Comparison of ENCODE assay signal across 17 cellular contexts in genomic region chr3:65024148-65024547, GRCh38.
"Had no signal": no experiment of that assay in that cellular context is flagged by ENCODE, and none has a peak within 500 bp of the region (broad histone marks: within the 10 kb centered on the region; RNA-seq: fewer than 3 reads in every experiment).

No MANE protein-coding gene starts in this region.

- H3K4me3 Mint-ChIP-seq: dendritic cell treated with granulocyte-macrophage colony-stimulating factor and Interleukin-4, amounts not matched to agents 40 ng/mL and 50 ng/mL, for 4 days; stimulated activated naive CD8-positive, alpha-beta T cell treated with anti-CD3 and anti-CD28 coated beads, Interleukin-15, amount 100 ng/mL, for 72 hours had no signal

- H3K27ac ChIP-seq: adrenal gland, cardiac muscle cell, left lung, skin epidermis, upper lobe of left lung had no signal

- H3K36me3 ChIP-seq: adrenal gland, cardiac muscle cell, left lung, upper lobe of left lung had no signal

- H3K27ac Mint-ChIP-seq: activated naive CD4-positive, alpha-beta T cell treated with anti-CD3 and anti-CD28 coated beads, Interleukin-2, amount 50 U/mL, for 72 hours; dendritic cell treated with granulocyte-macrophage colony-stimulating factor and Interleukin-4, amounts not matched to agents 40 ng/mL and 50 ng/mL, for 4 days; progenitor cell of endocrine pancreas; stimulated activated naive CD8-positive, alpha-beta T cell treated with anti-CD3 and anti-CD28 coated beads, Interleukin-15, amount 100 ng/mL, for 72 hours had no signal

- DNase-seq: activated gamma-delta T cell treated with Interleukin-2 at 50 U/mL for 16 hours; adrenal gland; effector CD8-positive, alpha-beta T cell; hypothalamus; kidney; right cardiac atrium; stimulated activated CD4-positive, alpha-beta T cell treated with anti-CD3 and anti-CD28 coated beads, Interleukin-15, amount 100 ng/mL, for 24 hours; stimulated activated CD4-positive, alpha-beta T cell treated with anti-CD3 and anti-CD28 coated beads, Interleukin-2, amount 100 ng/mL, for 48 hours; stimulated activated naive CD8-positive, alpha-beta T cell treated with anti-CD3 and anti-CD28 coated beads, Interleukin-15, amount 100 ng/mL, for 72 hours; upper lobe of left lung had no signal

- H3K4me3 ChIP-seq: adrenal gland, cardiac muscle cell, left lung, skin epidermis, upper lobe of left lung had no signal

- H3K9me3 ChIP-seq: adrenal gland, left lung, upper lobe of left lung had no signal

- H3K27me3 ChIP-seq: adrenal gland, cardiac muscle cell, left lung, upper lobe of left lung had no signal

- H3K4me1 Mint-ChIP-seq: stimulated activated naive CD8-positive, alpha-beta T cell treated with anti-CD3 and anti-CD28 coated beads, Interleukin-15, amount 100 ng/mL, for 72 hours had no signal

- H3K4me1 ChIP-seq: adrenal gland, left lung, upper lobe of left lung had no signal

- ATAC-seq: activated CD4-positive, CD25-positive, alpha-beta regulatory T cell treated with anti-CD3 and anti-CD28 coated beads, Interleukin-2, amount 50 U/mL, for 24 hours; activated naive CD4-positive, alpha-beta T cell treated with anti-CD3 and anti-CD28 coated beads, Interleukin-2, amount 50 U/mL, for 72 hours; left lung; right cardiac atrium; stimulated activated naive CD8-positive, alpha-beta T cell treated with anti-CD3 and anti-CD28 coated beads, Interleukin-15, amount 100 ng/mL, for 72 hours had no signal

- H3K27me3 Mint-ChIP-seq: dendritic cell treated with granulocyte-macrophage colony-stimulating factor and Interleukin-4, amounts not matched to agents 40 ng/mL and 50 ng/mL, for 4 days; progenitor cell of endocrine pancreas; stimulated activated naive CD8-positive, alpha-beta T cell treated with anti-CD3 and anti-CD28 coated beads, Interleukin-15, amount 100 ng/mL, for 72 hours had no signal
